8 cellular contexts compared by ENCODE assay signal in the genomic region with DNA sequence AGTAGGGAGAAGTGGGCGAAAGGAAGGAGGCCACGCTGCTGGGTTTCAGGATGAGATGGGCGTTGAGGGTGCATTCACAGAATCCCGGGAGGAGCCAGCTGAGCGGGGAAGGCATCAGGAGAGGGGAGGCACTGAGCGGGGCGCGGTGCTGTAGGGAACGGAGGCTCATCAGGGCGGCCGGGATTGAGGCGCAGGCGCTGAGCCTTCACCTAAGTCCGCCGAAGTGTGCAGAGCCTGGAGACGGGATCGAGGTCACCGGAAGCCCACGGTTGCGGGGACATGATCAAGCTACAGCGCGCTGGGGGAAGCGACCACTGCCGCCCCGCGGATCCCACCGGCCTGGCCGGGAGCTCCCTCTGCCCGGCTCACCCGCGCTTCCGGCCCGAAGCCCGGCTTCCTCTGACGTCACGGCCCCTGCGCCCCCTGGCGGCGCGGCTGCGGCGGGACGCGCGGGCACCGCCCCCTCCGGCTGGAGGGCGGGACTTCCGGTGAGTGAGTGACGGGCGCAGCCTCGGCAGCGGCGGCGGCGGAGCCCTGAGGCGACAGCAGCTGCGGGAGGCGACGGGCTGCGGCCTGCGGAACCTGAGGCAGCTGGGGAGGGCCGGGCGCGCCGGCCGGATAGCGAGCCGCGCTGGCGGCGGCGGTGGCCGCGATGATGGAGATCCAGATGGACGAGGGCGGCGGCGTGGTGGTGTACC. TPM values are rescaled to one million over a fixed set of nuclear protein-coding genes. Genes with fewer than 3 reads are reported as not detected.
A peak's percentile ranks its signal among the peaks of the same experiment; 100 is the strongest.
DNase-seq lines count a peak whose midpoint lies in the region; ATAC-seq and TF ChIP-seq lines count a peak whose summit lies in the region.

TSS of gene MAPK8IP3 (plus strand) at position 508 of the 698 bp plus-strand sequence. CDS start at position 653, 145 bp downstream.

- ATAC-seq in HG03432 (IDR thresholded peaks at IDR 0.05; ENCODE audit: unreplicated experiment): peak; percentile 79

- H3K4me1 ChIP-seq in BE2C (peaks cover 4% of the 10 kb centered on the region; the same call in 1 of the 2 replicates), colonic mucosa (peaks cover 5% of the 10 kb centered on the region)

- intact Hi-C loops in colonic mucosa (cut with DNase I): no loop called here

- H3K27ac ChIP-seq in colonic mucosa: peak within 1 kb of the TSS; percentile 90

- TF ChIP-seq CTCF in BE2C (IDR thresholded peaks at IDR 0.05; ENCODE audit: low read depth, low read length) (peak; percentile 61), colonic mucosa (IDR thresholded peaks at IDR 0.05) (peak; percentile 96)

- H3K4me3 ChIP-seq in BE2C (ENCODE audit: low read depth, low read length): peak within 1 kb of the TSS; percentile 98
- peak within 1 kb of the TSS; percentile 67 for H3K4me3 ChIP-seq in colonic mucosa

- H3K9me3 ChIP-seq in BE2C (no peaks in the 10 kb centered on the region), colonic mucosa (no peaks in the 10 kb centered on the region)

- peak within 1 kb of the TSS; percentile 89 to 96 for H3K9ac ChIP-seq in colonic mucosa (ENCODE audit: low read depth in 2 of 2, low read length in 2 of 2)

- peaks cover 10% of the 10 kb centered on the region for H3K36me3 ChIP-seq in BE2C
- H3K36me3 ChIP-seq in colonic mucosa: no peaks in the 10 kb centered on the region

- peak; percentile 97 for TF ChIP-seq POLR2A in GM19193 (IDR thresholded peaks at IDR 0.05; ENCODE audit: extremely low read depth, insufficient read depth, insufficient read length)

- H3K27me3 ChIP-seq in BE2C: no peaks in the 10 kb centered on the region
- H3K27me3 ChIP-seq in colonic mucosa: no peaks in the 10 kb centered on the region

- peak; percentile 95 for DNase-seq in BE2C
- peak; percentile 85 for DNase-seq in NCI-H460 (ENCODE audit: extremely low read depth, low read depth)
- peak; percentile 91 to 93 for DNase-seq in activated CD4-positive, alpha-beta T cell treated with anti-CD3 and anti-CD28 coated beads for 4 hours
- DNase-seq in colonic mucosa: peak; percentile 93
- DNase-seq in left kidney (ENCODE audit: low read depth, low spot score): peak; percentile 96
- DNase-seq in stimulated activated CD4-positive, alpha-beta T cell treated with anti-CD3 and anti-CD28 coated beads, Interleukin-1b, Interleukin-23, amount 100 ng/mL, for 48 hours: peak; percentile 92

RNA-seq across cellular contexts. Expression of gene MAPK8IP3, which starts in this region (rescaled TPM):
- 156 TPM for polyA plus RNA-seq in BE2C (2012; ENCODE audit: insufficient read depth, insufficient read length, low read depth)
- 18.1 and 23.0 TPM in 2 replicates for total RNA-seq in NCI-H460 (2014; rRNA removed; shearing (Covaris generic))
- 159 and 218 TPM in 2 replicates for polyA plus RNA-seq in NCI-H460 (2014; cell fraction: nucleus; rRNA removed)
- total RNA-seq in colonic mucosa: 10 to 100 TPM; 44.0 to 62.6 TPM

Comparison
In these comparisons a context has a peak if more than half of its experiments do, and no peak if none do; other contexts are left out.
1. Peak in every context shown above with its lines: DNase-seq, ATAC-seq, H3K4me3 ChIP-seq and H3K27ac ChIP-seq.